16 cellular contexts compared by ENCODE assay signal in the genomic region with DNA sequence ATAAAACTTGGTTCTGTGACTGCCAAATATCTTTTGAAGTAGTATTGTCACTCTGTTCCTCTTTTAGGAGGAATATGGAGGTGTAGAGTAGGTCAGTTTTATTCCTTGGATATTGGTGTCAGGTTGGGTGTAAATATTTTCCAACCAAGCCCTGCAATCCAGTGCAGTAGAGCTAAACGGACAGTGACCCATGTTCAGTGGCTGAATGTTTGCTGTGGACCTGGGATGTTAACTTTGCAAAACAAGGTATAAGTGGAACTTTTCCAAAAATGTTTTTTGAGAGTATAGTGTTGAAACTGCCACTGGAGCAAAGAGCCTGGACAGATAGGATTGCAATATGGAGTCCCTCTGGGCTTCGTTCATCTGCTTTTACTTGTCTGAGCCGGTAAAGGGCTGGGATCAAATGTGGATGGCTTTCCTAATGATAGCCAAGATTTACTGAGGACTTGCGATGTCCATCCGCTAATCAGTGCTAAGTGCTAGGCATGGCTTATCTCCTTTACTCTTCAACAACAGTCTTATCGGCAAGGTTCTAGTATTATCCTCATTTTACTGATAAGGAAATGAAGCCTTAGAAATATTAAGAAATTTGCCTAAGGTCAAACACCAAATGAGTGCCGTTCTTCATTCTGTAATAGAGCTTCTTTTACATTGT.
DNase-seq lines count a peak whose midpoint lies in the region; ATAC-seq and TF ChIP-seq lines count a peak whose summit lies in the region.
"Had no signal": no experiment of that assay in that cellular context is flagged by ENCODE, and none has a peak within 500 bp of the region (broad histone marks: within the 10 kb centered on the region; RNA-seq: fewer than 3 reads in every experiment).

No MANE protein-coding gene starts in this region.

- TF ChIP-seq CTCF in Panc1 (IDR thresholded peaks at IDR 0.05), result no peak
- no peak for TF ChIP-seq CTCF in right lobe of liver (IDR thresholded peaks at IDR 0.05)

- WGBS in right lobe of liver (ENCODE audit: insufficient coverage, low coverage, low lambda C conversion rate, missing lambda C conversion rate), result 62% methylated on average over 7 of the region's 7 CpGs

- H3K36me3 ChIP-seq in Panc1 (ENCODE audit: control insufficient read depth, insufficient read depth, low read length), result no peaks in the 10 kb centered on the region
- H3K36me3 ChIP-seq in right lobe of liver, result no peaks in the 10 kb centered on the region

- CTCF ChIA-PET in Panc1 (lab: Charles Lee), result no interaction called here

- TF ChIP-seq POLR2A in right lobe of liver (IDR thresholded peaks at IDR 0.05), result no peak

- peak; percentile 11 for DNase-seq in NCI-H82 (lab: John Stamatoyannopoulos, UW)
- no peak for DNase-seq in NCI-H82 treated with DMSO at 0.1 percent for 48 hours (lab: John Stamatoyannopoulos, UW; ENCODE audit: unreplicated experiment)
- no peak for DNase-seq in Panc1 (ENCODE audit: low read depth, low spot score)
- no peak for DNase-seq in right lobe of liver
- no peak for DNase-seq in UCSD-AML1 (lab: John Stamatoyannopoulos, UW; ENCODE audit: unreplicated experiment)
- no peak for DNase-seq in NCI-H1930 (lab: John Stamatoyannopoulos, UW)
- no peak for DNase-seq in EL
- DNase-seq: CD8-positive, alpha-beta T cell; COR-L47; DMS153; DMS79 treated with DMSO at 0.1 percent for 48 hours; GDM1; GOT3; HCEC 1CT; HFFc6 had no signal

- H3K4me3 ChIP-seq in Panc1 (ENCODE audit: low read depth in 2 of 2, low read length in 2 of 2), result no peak overlapping the region
- no peak overlapping the region for H3K4me3 ChIP-seq in right lobe of liver

- H3K9me3 ChIP-seq in Panc1 (ENCODE audit: control insufficient read depth, insufficient read depth, low read depth, low read length) (no peaks in the 10 kb centered on the region; the same call in 1 of the 2 replicates), right lobe of liver (no peaks in the 10 kb centered on the region)

- intact Hi-C loops in Panc1 (cut with micrococcal nuclease; ENCODE audit: unreplicated experiment) (no loop called here), right lobe of liver (cut with DNase I) (no loop called here)

- in situ Hi-C loops in Panc1 (cut with HindIII; ENCODE audit: low pct_unique_long_range_greater_than_20kb, low sequenced_read_pairs), result no loop called here

- H3K27me3 ChIP-seq in Panc1 (ENCODE audit: control insufficient read depth, insufficient read depth, low read length) (no peaks in the 10 kb centered on the region), right lobe of liver (no peaks in the 10 kb centered on the region)

- POLR2A ChIA-PET in Panc1 (lab: Charles Lee), result no interaction called here

- H3K4me1 ChIP-seq in Panc1 (ENCODE audit: control insufficient read depth, insufficient read depth, low read length) (peaks cover 27% of the 10 kb centered on the region), right lobe of liver (no peaks in the 10 kb centered on the region)

- peak overlapping the region; percentile 17; the same call in 1 of the 2 replicates for H3K27ac ChIP-seq in Panc1 (ENCODE audit: low read length)
- H3K27ac ChIP-seq in right lobe of liver, result no peak overlapping the region
- H3K27ac ChIP-seq: 22Rv1 had no signal

- ATAC-seq in Panc1 (no peak), right lobe of liver (peak; percentile 63 to 81 (median 76))
- ATAC-seq: CD8-positive, alpha-beta T cell had no signal

- BruUV-seq in Panc1 (replicated peaks; lab: Mats Ljungman, UMichigan), result no TSS peak
